Comparison of ENCODE assay signal across 8 cellular contexts in the genomic region with DNA sequence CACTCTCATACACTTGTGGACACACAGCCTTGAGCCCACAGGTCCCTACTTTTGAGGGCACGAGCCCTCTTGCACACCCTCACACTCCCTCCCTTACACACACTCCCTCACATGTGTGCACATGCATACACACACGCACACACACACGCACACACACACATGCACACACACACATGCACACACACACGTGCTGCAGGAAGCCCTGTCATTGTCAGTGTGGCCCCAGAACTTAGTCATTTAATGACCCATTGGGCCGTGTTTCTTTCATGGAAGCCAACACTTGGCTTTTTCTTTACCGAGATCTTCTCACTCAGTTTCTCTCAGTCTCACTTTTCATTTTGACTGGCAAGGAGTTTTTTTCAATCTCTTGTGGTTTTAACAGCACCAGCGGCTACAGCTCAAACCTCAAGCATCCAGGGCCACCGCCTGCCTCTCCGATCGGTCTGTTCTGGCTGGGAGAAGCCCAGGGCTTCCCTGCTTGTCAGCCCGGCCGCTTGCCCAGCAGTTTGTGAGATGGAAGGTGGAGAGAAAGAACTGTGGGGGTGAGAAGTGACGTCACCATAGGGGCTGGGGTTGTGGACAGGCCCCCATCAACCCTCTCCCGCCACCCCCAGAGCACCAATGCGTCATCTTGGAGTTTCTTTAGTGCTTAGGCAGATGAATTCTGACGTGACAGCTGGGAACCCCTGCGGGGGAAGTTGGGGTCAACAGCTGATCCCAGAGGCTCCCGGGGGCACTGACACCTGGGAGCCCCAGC. TPM values are rescaled to one million over a fixed set of nuclear protein-coding genes. Genes with fewer than 3 reads are reported as not detected.
DNase-seq lines count a peak whose midpoint lies in the region; ATAC-seq and TF ChIP-seq lines count a peak whose summit lies in the region.

No MANE protein-coding gene starts in this region.

- TF ChIP-seq POLR2A in GM19099 (IDR thresholded peaks at IDR 0.05; ENCODE audit: extremely low read depth, insufficient read length, low read depth) = peak; percentile 5

- POLR2A ChIA-PET in Caco-2 (lab: Charles Lee) = no interaction called here

- WGBS in psoas muscle, 3 donors = 52 to 71% (median 58%) methylated on average over 18 of the region's 18 CpGs

- H3K36me3 Mint-ChIP-seq in activated T-cell treated with anti-CD3 and anti-CD28 coated beads, Interleukin-2, amount 50 U/mL, for 4 hours (ENCODE audit: insufficient read depth) = no peaks in the 10 kb centered on the region
- H3K36me3 Mint-ChIP-seq in Caco-2 (ENCODE audit: insufficient read depth, unreplicated experiment) = no peaks in the 10 kb centered on the region

- H3K27me3 Mint-ChIP-seq in activated T-cell treated with anti-CD3 and anti-CD28 coated beads, Interleukin-2, amount 50 U/mL, for 4 hours (ENCODE audit: low read depth) = no peaks in the 10 kb centered on the region
- H3K27me3 Mint-ChIP-seq in Caco-2 (ENCODE audit: insufficient read depth, unreplicated experiment) = no peaks in the 10 kb centered on the region

- intact Hi-C loops in Caco-2 (cut with micrococcal nuclease; ENCODE audit: unreplicated experiment) = no loop called here
- intact Hi-C loops in psoas muscle (cut with DNase I) = no loop called here

- H3K27ac Mint-ChIP-seq in Caco-2 (ENCODE audit: unreplicated experiment) = no peak overlapping the region

- H3K27me3 ChIP-seq in Caco-2 (replicated peaks; ENCODE audit: control insufficient read depth, insufficient read depth, low read length) (no peaks in the 10 kb centered on the region), psoas muscle (ENCODE audit: insufficient read depth in 3 of 3, low read length in 2 of 3) (no peaks in the 10 kb centered on the region)

- CTCF ChIA-PET in Caco-2 (lab: Charles Lee) = no interaction called here

- H3K36me3 ChIP-seq in Caco-2 (ENCODE audit: control insufficient read depth, insufficient read depth, low read length) (no peaks in the 10 kb centered on the region), psoas muscle (ENCODE audit: insufficient read depth in 1 of 2, low read depth in 1 of 2) (no peaks in the 10 kb centered on the region)

- ATAC-seq in HG03108 (IDR thresholded peaks at IDR 0.05; ENCODE audit: unreplicated experiment) (peak; percentile 37), psoas muscle (no peak)
- ATAC-seq in activated T-cell treated with anti-CD3 and anti-CD28 coated beads, Interleukin-2, amount 50 U/mL, for 4 hours = peak; percentile 83 to 88

- no peak overlapping the region for H3K27ac ChIP-seq in psoas muscle

- H3K9me3 Mint-ChIP-seq in activated T-cell treated with anti-CD3 and anti-CD28 coated beads, Interleukin-2, amount 50 U/mL, for 4 hours = no peaks in the 10 kb centered on the region
- no peaks in the 10 kb centered on the region for H3K9me3 Mint-ChIP-seq in Caco-2 (ENCODE audit: unreplicated experiment)

- H3K4me1 ChIP-seq in Caco-2 (peaks cover 6% of the 10 kb centered on the region), psoas muscle (peaks cover 9% of the 10 kb centered on the region)

- DNase-seq in activated T-cell treated with anti-CD3 and anti-CD28 coated beads, Interleukin-2, amount 50 U/mL, for 4 hours = peak; percentile 43
- peak; percentile 50 to 65 (median 53) for DNase-seq in stimulated activated CD4-positive, alpha-beta T cell treated with anti-CD3 and anti-CD28 coated beads, TNF-alpha, amount 100 ng/mL, for 48 hours (ENCODE audit: low read depth in 3 of 3)
- DNase-seq in Caco-2 (no peak), psoas muscle (no peak), DMS153 treated with DMSO at 0.1 percent for 48 hours (lab: John Stamatoyannopoulos, UW; ENCODE audit: unreplicated experiment) (no peak), NCI-H524 (lab: John Stamatoyannopoulos, UW) (no peak)

- TF ChIP-seq CTCF in Caco-2 (IDR thresholded peaks at IDR 0.05; ENCODE audit: insufficient read depth in 1 of 2, low read depth in 1 of 2, low read length in 1 of 2, severe bottlenecking in 1 of 2, unreplicated experiment in 1 of 2) = no peak
- no peak for TF ChIP-seq CTCF in psoas muscle (IDR thresholded peaks at IDR 0.05)

- no peak overlapping the region for H3K4me3 Mint-ChIP-seq in activated T-cell treated with anti-CD3 and anti-CD28 coated beads, Interleukin-2, amount 50 U/mL, for 4 hours
- H3K4me3 Mint-ChIP-seq in Caco-2 (ENCODE audit: unreplicated experiment) = no peak overlapping the region

- H3K4me3 ChIP-seq in Caco-2 (ENCODE audit: low read depth, low read length) = no peak overlapping the region
- no peak overlapping the region for H3K4me3 ChIP-seq in psoas muscle

- H3K4me1 Mint-ChIP-seq in activated T-cell treated with anti-CD3 and anti-CD28 coated beads, Interleukin-2, amount 50 U/mL, for 4 hours (ENCODE audit: low read depth) = peaks cover 15% of the 10 kb centered on the region
- peaks cover 5% of the 10 kb centered on the region for H3K4me1 Mint-ChIP-seq in Caco-2 (ENCODE audit: low read depth, unreplicated experiment)

- H3K9me3 ChIP-seq in Caco-2 = no peaks in the 10 kb centered on the region
- H3K9me3 ChIP-seq in psoas muscle = no peaks in the 10 kb centered on the region

- BruUV-seq in Caco-2 (replicated peaks; lab: Mats Ljungman, UMichigan) = no TSS peak

RNA-seq across cellular contexts. Expression of a gene that starts 15.8 kb away (rescaled TPM):
- 10 to 100 TPM; 13.7 to 17.5 (median 14.9) TPM for total RNA-seq in activated T-cell treated with anti-CD3 and anti-CD28 coated beads, Interleukin-2, amount 50 U/mL, for 4 hours
- total RNA-seq in Caco-2 (2022) = not detected in 2 replicates
- total RNA-seq in psoas muscle = under 1 TPM; 0.29 to 0.86 (median 0.50) TPM
- under 1 TPM; 0.25 to 0.64 (median 0.49) TPM for polyA plus RNA-seq in psoas muscle

RNA-seq across cellular contexts. Expression of a gene that starts 28.0 kb away (rescaled TPM):
- total RNA-seq in activated T-cell treated with anti-CD3 and anti-CD28 coated beads, Interleukin-2, amount 50 U/mL, for 4 hours = 10 to 100 TPM; 51.9 to 58.3 (median 53.2) TPM
- 38.6 and 41.0 TPM in 2 replicates for total RNA-seq in Caco-2 (2022)
- total RNA-seq in psoas muscle = 10 to 100 TPM; 14.4 to 20.3 (median 16.7) TPM
- polyA plus RNA-seq in psoas muscle = 10 to 100 TPM; 20.0 to 30.5 (median 23.4) TPM

Comparison
In these comparisons a context has a peak if more than half of its experiments do, and no peak if none do; other contexts are left out.
1. ATAC-seq: peak in HG03108 (single experiment) and activated T-cell treated with anti-CD3 and anti-CD28 coated beads, Interleukin-2, amount 50 U/mL, for 4 hours (2 of 2); none in psoas muscle (0 of 4).
2. DNase-seq: peak in activated T-cell treated with anti-CD3 and anti-CD28 coated beads, Interleukin-2, amount 50 U/mL, for 4 hours (single experiment) and stimulated activated CD4-positive, alpha-beta T cell treated with anti-CD3 and anti-CD28 coated beads, TNF-alpha, amount 100 ng/mL, for 48 hours (3 of 3); none in Caco-2 (0 of 2), psoas muscle (0 of 2), DMS153 treated with DMSO at 0.1 percent for 48 hours (single experiment) and NCI-H524 (0 of 2).
3. RNA of a gene that starts 15.8 kb away (total RNA-seq): 13.7 to 17.5 TPM in activated T-cell treated with anti-CD3 and anti-CD28 coated beads, Interleukin-2, amount 50 U/mL, for 4 hours; 0.29 to 0.86 TPM in psoas muscle and not detected in Caco-2; every median in the first group is over 4 times any median in the second.